12 cellular contexts compared by ENCODE assay signal in genomic region chr1:16019580-16020277, GRCh38. TPM values are rescaled to one million over a fixed set of nuclear protein-coding genes. Genes with fewer than 3 reads are reported as not detected.
A peak's percentile ranks its signal among the peaks of the same experiment; 100 is the strongest.
DNase-seq lines count a peak whose midpoint lies in the region; ATAC-seq and TF ChIP-seq lines count a peak whose summit lies in the region.
"Had no signal": no experiment of that assay in that cellular context is flagged by ENCODE, and none has a peak within 500 bp of the region (broad histone marks: within the 10 kb centered on the region; RNA-seq: fewer than 3 reads in every experiment).

No MANE protein-coding gene starts in this region.

- peak overlapping the region; percentile 85 to 90 for H3K27ac ChIP-seq in breast epithelium

- no peak for TF ChIP-seq CTCF in breast epithelium (IDR thresholded peaks at IDR 0.05)

- intact Hi-C loops in breast epithelium (cut with DNase I; ENCODE audit: low total_unique reads), result no loop called here

- no peaks in the 10 kb centered on the region for H3K9me3 ChIP-seq in breast epithelium

- DNase-seq in GM03348 (ENCODE audit: low spot score), result peak; percentile 59
- no peak for DNase-seq in breast epithelium (ENCODE audit: low spot score in 2 of 2)
- DNase-seq in left kidney (ENCODE audit: low read depth, low spot score), result peak; percentile 80
- peak; percentile 34 for DNase-seq in stromal cell of bone marrow (ENCODE audit: low read depth)
- DNase-seq in cortex of kidney (lab: John Stamatoyannopoulos, UW), result no peak
- DNase-seq in activated CD4-positive, alpha-beta T cell treated with anti-CD3 and anti-CD28 coated beads, Interleukin-2, amount 50 U/mL, for 1 hour, result no peak
- no peak for DNase-seq in NCI-H2029 treated with DMSO at 0.1 percent for 48 hours (lab: John Stamatoyannopoulos, UW)
- DNase-seq: effector memory CD8-positive, alpha-beta T cell; kidney glomerular epithelial cell; NCI-H69; T-helper 2 cell had no signal

- no peak for TF ChIP-seq POLR2A in breast epithelium (IDR thresholded peaks at IDR 0.05)

- H3K27me3 ChIP-seq in breast epithelium, result no peaks in the 10 kb centered on the region

- no peak for ATAC-seq in HG03196 (IDR thresholded peaks at IDR 0.05; ENCODE audit: unreplicated experiment)
- ATAC-seq: effector memory CD8-positive, alpha-beta T cell had no signal

- peaks cover 9 to 11% of the 10 kb centered on the region in 2 donors for H3K4me1 ChIP-seq in breast epithelium

- H3K4me3 ChIP-seq in breast epithelium, result no peak overlapping the region

- H3K36me3 ChIP-seq in breast epithelium, result no peaks in the 10 kb centered on the region

RNA-seq across cellular contexts. Expression of gene HSPB7, which starts 1.9 kb away (rescaled TPM):
- 100 to 1,000 TPM in 1 of 3 donors, 10 to 100 TPM in 1, 1 to 10 TPM in 1; 8.8 to 183 (median 19.0) TPM for total RNA-seq in breast epithelium

RNA-seq across cellular contexts. Expression of gene CLCNKA, which starts 2.1 kb away (rescaled TPM):
- 1 to 10 TPM in 1 of 3 donors, under 1 TPM in 2; 0.33 to 1.1 (median 0.73) TPM for total RNA-seq in breast epithelium

RNA-seq across cellular contexts. Expression of gene SRARP, which starts 15.7 kb away (rescaled TPM):
- total RNA-seq in breast epithelium, result 1 to 10 TPM in 2 of 3 donors, not detected in 1; 1.3 to 2.9 TPM

RNA-seq across cellular contexts. Expression of gene CLCNKB, which starts 23.9 kb away (rescaled TPM):
- total RNA-seq in breast epithelium, result under 1 TPM; 0.32 to 0.88 (median 0.33) TPM

RNA-seq across cellular contexts. Expression of gene ZBTB17, which starts 43.8 kb away (rescaled TPM):
- 10 to 100 TPM; 21.9 to 40.3 (median 38.5) TPM for total RNA-seq in breast epithelium

Comparison
In these comparisons a context has a peak if more than half of its experiments do, and no peak if none do; other contexts are left out.
1. DNase-seq: peak in GM03348 (single experiment), left kidney (single experiment) and stromal cell of bone marrow (single experiment); none in breast epithelium (0 of 2), cortex of kidney (single experiment), activated CD4-positive, alpha-beta T cell treated with anti-CD3 and anti-CD28 coated beads, Interleukin-2, amount 50 U/mL, for 1 hour (single experiment) and NCI-H2029 treated with DMSO at 0.1 percent for 48 hours (single experiment).